Comparison of ENCODE assay signal across 8 cellular contexts in genomic region chr6:15249371-15250019, GRCh38. TPM values are rescaled to one million over a fixed set of nuclear protein-coding genes. Genes with fewer than 3 reads are reported as not detected.
DNase-seq lines count a peak whose midpoint lies in the region; ATAC-seq, FAIRE-seq and TF ChIP-seq lines count a peak whose summit lies in the region.

No MANE protein-coding gene starts in this region.

- peak overlapping the region; percentile 63 for H3K9ac ChIP-seq in HCT116 (ENCODE audit: low read length)

- no peak overlapping the region for H2AFZ ChIP-seq in HCT116 (ENCODE audit: low read depth, low read length, poor library complexity, severe bottlenecking)

- peak overlapping the region; percentile 90 for H3K4me2 ChIP-seq in HCT116 (ENCODE audit: low read length)

- H3K4me1 ChIP-seq in HCT116 (ENCODE audit: control insufficient read depth in 1 of 2, insufficient read depth in 2 of 2, low read length in 2 of 2) = peaks cover 20 to 46% of the 10 kb centered on the region in 2 experiments

- TF ChIP-seq RAD21 in HCT116 (IDR thresholded peaks at IDR 0.05; ENCODE audit: low read depth) = no peak

- intact Hi-C loops in HCT116 (cut with micrococcal nuclease) = loop anchor here (5.0 to 10.0 kb wide), 7 partner anchors 143 to 1035 kb away; no protein-coding TSS in a partner anchor

- POLR2A ChIA-PET in HCT116 (lab: Charles Lee) = interaction anchor here (0.6 kb wide), 1 partner anchor 179 kb away, joined by 3 read pairs; no protein-coding TSS in a partner anchor

- DNase-seq in HCT116 (ENCODE audit: low read depth, low spot score) (no peak), foreskin fibroblast (peak in 1 of 2 donors; percentile 36), urothelium cell line (ENCODE audit: low spot score) (no peak), NCI-H146 treated with DMSO at 0.1 percent for 48 hours (lab: John Stamatoyannopoulos, UW; ENCODE audit: unreplicated experiment) (no peak)

- no peak for ATAC-seq in HCT116
- no peak for ATAC-seq in GM21390 (IDR thresholded peaks at IDR 0.05; ENCODE audit: unreplicated experiment)
- no peak for ATAC-seq in HG03280 (IDR thresholded peaks at IDR 0.05; ENCODE audit: unreplicated experiment)

- H3K27ac ChIP-seq in HCT116 (ENCODE audit: low read depth, low read length) = peak overlapping the region; percentile 58
- H3K27ac ChIP-seq in VCaP = peak overlapping the region; percentile 64
- H3K27ac ChIP-seq in skin epidermis = peak overlapping the region in 19 of 21 experiments; percentile 55 to 99 (median 86)

- H3K4me3 ChIP-seq in HCT116 (replicated peaks in 1 of 2; ENCODE audit: low read depth in 1 of 2, low read length in 2 of 2) = peak overlapping the region; percentile 57 to 63
- peak overlapping the region; percentile 63 to 70 for H3K4me3 ChIP-seq in foreskin fibroblast (ENCODE audit: low read depth in 1 of 2, low read length in 2 of 2)
- H3K4me3 ChIP-seq in skin epidermis = peak overlapping the region; percentile 48 to 88 (median 65)

- no peaks in the 10 kb centered on the region for H4K20me1 ChIP-seq in HCT116 (ENCODE audit: insufficient read depth)

- RAD21 ChIA-PET in HCT116 (lab: Charles Lee; ENCODE audit: low non-redundant PET in 1 of 2, low total read pairs in 2 of 2, uncharacterized antibody in 2 of 2, unreplicated experiment in 2 of 2) = no interaction called here

- H3K9me3 ChIP-seq in HCT116 (ENCODE audit: control insufficient read depth in 1 of 2, insufficient read depth in 1 of 2, low read depth in 1 of 2, low read length in 2 of 2) = no peaks in the 10 kb centered on the region

- no peak for FAIRE-seq in urothelium cell line (lab: Jason Lieb, UNC)

- BruUV-seq in HCT116 (replicated peaks; lab: Mats Ljungman, UMichigan) = no TSS peak

- TF ChIP-seq POLR2A in HCT116 (IDR thresholded peaks at IDR 0.05; ENCODE audit: borderline replicate concordance, extremely low read depth, insufficient read depth, insufficient read length) = no peak

- TF ChIP-seq CTCF in HCT116 (IDR thresholded peaks at IDR 0.05 in 2 of 3, conservative IDR thresholded peaks at IDR 0.05 in 1 of 3; ENCODE audit: borderline replicate concordance in 1 of 3, insufficient read depth in 1 of 3, low read depth in 2 of 3, low read length in 2 of 3) (no peak), VCaP (conservative IDR thresholded peaks at IDR 0.05) (no peak), foreskin fibroblast (IDR thresholded peaks at IDR 0.05; ENCODE audit: low read depth, low read length) (no peak)

- H3K36me3 ChIP-seq in HCT116 (ENCODE audit: control insufficient read depth in 1 of 2, insufficient read depth in 2 of 2, low read length in 2 of 2) = no peaks in the 10 kb centered on the region; a peak in 1 of 4 replicates

- CTCF ChIA-PET in HCT116 (lab: Charles Lee) = no interaction called here

- no peaks in the 10 kb centered on the region for H3K27me3 ChIP-seq in HCT116 (ENCODE audit: insufficient read depth, low read length)

- peaks cover 75% of the 10 kb centered on the region for H3K79me2 ChIP-seq in HCT116 (ENCODE audit: insufficient read depth, low read length)

- H3K9me2 ChIP-seq in HCT116 (ENCODE audit: insufficient read depth) = no peaks in the 10 kb centered on the region

TF ChIP-seq in HCT116, 20 proteins besides CTCF, POLR2A, EP300 and RAD21:
- TF ChIP-seq ATF3 (IDR thresholded peaks at IDR 0.05) = no peak
- no peak for TF ChIP-seq MAX (IDR thresholded peaks at IDR 0.05)
- TF ChIP-seq ELF1 (IDR thresholded peaks at IDR 0.05; ENCODE audit: borderline replicate concordance, low read depth) = no peak
- no peak for TF ChIP-seq EGR1 (IDR thresholded peaks at IDR 0.05; ENCODE audit: low read depth)
- TF ChIP-seq EZH2phosphoT487 (IDR thresholded peaks at IDR 0.05; ENCODE audit: borderline replicate concordance) = no peak
- no peak for TF ChIP-seq SIN3A (IDR thresholded peaks at IDR 0.05; ENCODE audit: low read depth)
- no peak for TF ChIP-seq SP1 (IDR thresholded peaks at IDR 0.05; ENCODE audit: low read depth)
- TF ChIP-seq JUND (IDR thresholded peaks at IDR 0.05) = no peak
- TF ChIP-seq CEBPB (IDR thresholded peaks at IDR 0.05; ENCODE audit: low read depth) = no peak
- no peak for TF ChIP-seq ZFX (IDR thresholded peaks at IDR 0.05)
- TF ChIP-seq ZNF274 (IDR thresholded peaks at IDR 0.05; ENCODE audit: low read depth, low read length) = no peak
- TF ChIP-seq CBX3 (IDR thresholded peaks at IDR 0.05; ENCODE audit: low read depth) = no peak
- no peak for TF ChIP-seq FOSL1 (IDR thresholded peaks at IDR 0.05; ENCODE audit: low read depth)
- TF ChIP-seq POLR2AphosphoS5 (IDR thresholded peaks at IDR 0.05; ENCODE audit: low read depth, low read length) = no peak
- no peak for TF ChIP-seq SRF (IDR thresholded peaks at IDR 0.05; ENCODE audit: low read depth)
- no peak for TF ChIP-seq EZH2 (IDR thresholded peaks at IDR 0.05)
TF ChIP-seq in HCT116: peak in this region for 0.

RNA-seq across cellular contexts. Expression of gene JARID2, which starts 3.6 kb away (rescaled TPM):
- 23.6 TPM for total RNA-seq in HCT116 (2021; ENCODE audit: unreplicated experiment)
- polyA plus RNA-seq in HCT116 (2012) = 15.3 and 15.6 TPM in 2 replicates
